1 cellular context compared by ENCODE assay signal in genomic region chr18:12079504-12080237, GRCh38.
TF ChIP-seq lines count a peak whose summit lies in the region.

No MANE protein-coding gene starts in this region.

TF ChIP-seq in HepG2, 621 proteins besides CTCF, POLR2A, EP300 and RAD21 (continued from another document):
- TF ChIP-seq ZBTB26 (CRISPR knock-in tag; IDR thresholded peaks at IDR 0.05; ENCODE audit: borderline replicate concordance) (no peak), MAFF (IDR thresholded peaks at IDR 0.05; ENCODE audit: low read depth, low read length) (peak; percentile 58), ZNF552 (CRISPR knock-in tag; IDR thresholded peaks at IDR 0.05; ENCODE audit: borderline replicate concordance) (no peak), FOXP4 (CRISPR knock-in tag; IDR thresholded peaks at IDR 0.05) (no peak)
